ENCODE assay signal across 18 cellular contexts in the genomic region with DNA sequence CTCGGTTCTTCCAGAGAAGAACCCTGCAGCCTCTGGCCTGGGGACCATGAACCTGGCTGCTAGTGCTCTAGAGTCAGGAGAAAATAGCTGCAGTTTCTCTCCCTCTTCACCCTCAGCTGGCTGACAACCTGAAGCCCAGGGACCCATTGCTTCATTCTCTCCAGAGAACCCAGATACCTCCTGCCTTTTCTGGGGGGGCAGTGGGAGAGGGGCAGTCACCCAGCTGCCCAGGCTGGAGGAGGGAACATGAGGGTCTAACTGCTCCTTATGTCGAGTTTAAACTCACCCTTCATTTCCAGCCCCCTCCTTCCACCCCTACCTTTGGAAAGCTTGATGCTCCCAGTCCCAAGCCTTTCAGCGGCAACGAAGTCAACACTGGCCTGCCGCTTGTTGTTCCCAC.
"Had no signal": no experiment of that assay in that cellular context is flagged by ENCODE, and none has a peak within 500 bp of the region (broad histone marks: within the 10 kb centered on the region; RNA-seq: fewer than 3 reads in every experiment).

No MANE protein-coding gene starts in this region.

- H3K27ac ChIP-seq: brain microvascular endothelial cell, esophagus squamous epithelium, left lung, neutrophil had no signal

- H3K9me3 ChIP-seq: esophagus squamous epithelium, left lung, neutrophil had no signal

- H3K36me3 ChIP-seq: brain microvascular endothelial cell, esophagus squamous epithelium, left lung, neutrophil had no signal

- H3K4me3 Mint-ChIP-seq: activated CD8-positive, alpha-beta memory T cell treated with anti-CD3 and anti-CD28 coated beads, Interleukin-2, amount 10 ng/mL, durations not matched to agents 7 days and 5 days had no signal

- ATAC-seq: left lung had no signal

- H3K27me3 Mint-ChIP-seq: activated CD8-positive, alpha-beta memory T cell treated with anti-CD3 and anti-CD28 coated beads, Interleukin-2, amount 10 ng/mL, durations not matched to agents 7 days and 5 days had no signal

- H3K27ac Mint-ChIP-seq: activated naive CD4-positive, alpha-beta T cell treated with anti-CD3 and anti-CD28 coated beads, Interleukin-2, amount 50 U/mL, for 72 hours had no signal

- H3K4me1 ChIP-seq: esophagus squamous epithelium, left lung had no signal

- H3K9me3 Mint-ChIP-seq: activated naive CD4-positive, alpha-beta T cell treated with anti-CD3 and anti-CD28 coated beads, Interleukin-2, amount 50 U/mL, for 72 hours; central memory CD8-positive, alpha-beta T cell had no signal

- H3K27me3 ChIP-seq: brain microvascular endothelial cell had no signal

- DNase-seq: activated CD8-positive, alpha-beta memory T cell treated with anti-CD3 and anti-CD28 coated beads, Interleukin-2, amount 10 ng/mL, durations not matched to agents 7 days and 5 days; activated gamma-delta T cell; activated T-cell treated with anti-CD3 and anti-CD28 coated beads, Interleukin-2, amount 50 U/mL, for 48 hours; anterior cingulate cortex; brain microvascular endothelial cell; cortex of kidney; effector CD4-positive, alpha-beta T cell; esophagus squamous epithelium; hypothalamus; kidney; left lung; mammary epithelial cell; stimulated activated CD4-positive, alpha-beta T cell treated with anti-CD3 and anti-CD28 coated beads, Interleukin-1b, Interleukin-23, amount 100 ng/mL, for 48 hours; substantia nigra; trophoblast cell had no signal

- H3K4me3 ChIP-seq: esophagus squamous epithelium, left lung had no signal
